10 cellular contexts compared by ENCODE assay signal in the genomic region with DNA sequence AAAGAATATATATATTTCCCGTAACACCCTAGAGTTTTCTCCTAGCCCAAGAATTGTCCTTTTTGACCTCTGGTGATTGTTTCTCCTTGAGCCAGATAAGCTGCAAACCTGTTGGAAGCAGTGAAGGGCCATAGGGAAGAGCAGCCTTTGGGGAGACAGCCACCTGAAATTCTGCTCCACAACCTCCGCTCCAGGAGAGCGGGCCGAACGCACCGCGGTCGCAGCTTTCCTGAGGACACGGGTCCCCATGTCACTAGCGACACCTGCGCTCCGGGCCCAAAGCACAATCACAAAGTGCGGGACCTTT. TPM values are rescaled to one million over a fixed set of nuclear protein-coding genes. Genes with fewer than 3 reads are reported as not detected.
DNase-seq lines count a peak whose midpoint lies in the region; ATAC-seq and TF ChIP-seq lines count a peak whose summit lies in the region.
"Had no signal": no experiment of that assay in that cellular context is flagged by ENCODE, and none has a peak within 500 bp of the region (broad histone marks: within the 10 kb centered on the region; RNA-seq: fewer than 3 reads in every experiment).

No MANE protein-coding gene starts in this region.

- no peak for TF ChIP-seq POLR2A in vagina (IDR thresholded peaks at IDR 0.05)

- H3K27me3 ChIP-seq in endocrine pancreas (ENCODE audit: control insufficient read depth, insufficient read depth, low read length) (no peaks in the 10 kb centered on the region), mucosa of stomach (ENCODE audit: control insufficient read depth, insufficient read depth, low read length) (no peaks in the 10 kb centered on the region), vagina (no peaks in the 10 kb centered on the region)

- ATAC-seq in Right ventricle myocardium superior (ENCODE audit: poor library complexity): peak; percentile 50
- no peak for ATAC-seq in left ventricle myocardium superior
- ATAC-seq in HG02571 (IDR thresholded peaks at IDR 0.05; ENCODE audit: unreplicated experiment): no peak
- no peak for ATAC-seq in GM21367 (IDR thresholded peaks at IDR 0.05; ENCODE audit: unreplicated experiment)

- peak overlapping the region; percentile 66 for H3K27ac ChIP-seq in vagina

- H3K9me3 ChIP-seq in endocrine pancreas (ENCODE audit: control insufficient read depth, low read length) (no peaks in the 10 kb centered on the region), mucosa of stomach (ENCODE audit: control insufficient read depth, low read length) (no peaks in the 10 kb centered on the region), vagina (no peaks in the 10 kb centered on the region)

- no peak overlapping the region for H3K4me3 ChIP-seq in endocrine pancreas (ENCODE audit: control insufficient read depth, insufficient read depth, low read length)
- H3K4me3 ChIP-seq in mucosa of stomach (ENCODE audit: low read length): peak overlapping the region; percentile 47
- H3K4me3 ChIP-seq in vagina: peak overlapping the region; percentile 52 to 55

- no peak for TF ChIP-seq CTCF in vagina (IDR thresholded peaks at IDR 0.05)

- H3K4me1 ChIP-seq in endocrine pancreas (ENCODE audit: control insufficient read depth, insufficient read depth, low read length): peaks cover 6% of the 10 kb centered on the region
- H3K4me1 ChIP-seq in mucosa of stomach (ENCODE audit: control insufficient read depth, insufficient read depth, low read length): peaks cover 17% of the 10 kb centered on the region
- peaks cover 9% of the 10 kb centered on the region for H3K4me1 ChIP-seq in vagina

- DNase-seq in Right ventricle myocardium superior (no peak), left ventricle myocardium superior (no peak), vagina (ENCODE audit: extremely low spot score in 2 of 2) (no peak), ecto neural progenitor cell (ENCODE audit: low spot score) (no peak)
- DNase-seq: NCI-H1092 treated with DMSO at 0.1 percent for 48 hours, SIG-M5 had no signal

- H3K9ac ChIP-seq in endocrine pancreas (ENCODE audit: control insufficient read depth, insufficient read depth, low read length): peak overlapping the region; percentile 19
- H3K9ac ChIP-seq in mucosa of stomach (ENCODE audit: low read length): peak overlapping the region; percentile 91

- H3K36me3 ChIP-seq in endocrine pancreas (ENCODE audit: control insufficient read depth, insufficient read depth, low read length) (no peaks in the 10 kb centered on the region), mucosa of stomach (ENCODE audit: control insufficient read depth, insufficient read depth, low read length) (no peaks in the 10 kb centered on the region), vagina (no peaks in the 10 kb centered on the region)

- intact Hi-C loops in Right ventricle myocardium superior (cut with DNase I) (loop anchor here (5.0 kb wide), 1 partner anchor 395 kb away; a partner anchor contains a TSS), left ventricle myocardium superior (cut with micrococcal nuclease) (no loop called here), vagina (cut with DNase I) (no loop called here)

RNA-seq across cellular contexts. Expression of a gene that starts 0.6 kb away (rescaled TPM):
- 37.1 TPM for total RNA-seq in Right ventricle myocardium superior
- 49.6 TPM for total RNA-seq in left ventricle myocardium superior
- 11.8 TPM for total RNA-seq in vagina

RNA-seq across cellular contexts. Expression of a gene that starts 49.8 kb away (rescaled TPM):
- total RNA-seq in Right ventricle myocardium superior (not detected), left ventricle myocardium superior (not detected), vagina (192 TPM)

Comparison
In these comparisons a context has a peak if more than half of its experiments do, and no peak if none do; other contexts are left out.
1. RNA of a gene that starts 49.8 kb away (total RNA-seq): 192 TPM in vagina (single experiment); not detected in left ventricle myocardium superior (single experiment) and not detected in Right ventricle myocardium superior (single experiment); every median in the first group is over 100 times any median in the second.